In the genomic region with DNA sequence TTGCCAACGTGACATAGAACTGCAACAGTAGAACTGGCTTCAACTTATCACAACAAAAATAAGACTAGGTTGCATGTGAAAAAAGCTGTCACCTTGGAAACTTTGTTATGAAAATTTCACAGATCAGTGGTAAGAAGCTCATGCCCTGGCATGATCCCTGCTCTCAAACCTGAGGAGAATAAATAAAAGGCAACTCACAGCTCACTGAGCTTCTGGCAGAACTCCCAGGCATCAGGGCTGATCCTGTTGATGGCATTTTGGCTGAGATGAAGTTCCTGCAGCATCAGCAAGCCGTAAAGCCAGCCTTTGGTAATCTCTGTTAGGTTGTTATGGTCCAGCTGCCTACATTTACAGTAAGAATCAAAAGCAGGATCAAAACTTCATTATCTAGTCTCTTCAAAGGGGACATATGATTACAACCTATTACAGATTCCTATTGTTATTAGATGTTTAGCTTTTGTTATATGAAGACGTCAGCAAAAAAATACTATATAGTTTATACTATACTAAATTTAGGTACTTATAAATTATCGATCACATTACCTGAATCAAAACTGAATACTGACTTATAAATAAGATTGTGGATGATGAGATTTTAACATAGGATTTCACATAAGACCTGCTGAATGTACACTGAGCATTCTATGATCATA, we compare ENCODE assay signal across 8 cellular contexts. TPM values are rescaled to one million over a fixed set of nuclear protein-coding genes. Genes with fewer than 3 reads are reported as not detected.
DNase-seq lines count a peak whose midpoint lies in the region; ATAC-seq and TF ChIP-seq lines count a peak whose summit lies in the region.
"Had no signal": no experiment of that assay in that cellular context is flagged by ENCODE, and none has a peak within 500 bp of the region (broad histone marks: within the 10 kb centered on the region; RNA-seq: fewer than 3 reads in every experiment).

No MANE protein-coding gene starts in this region.

- no peak for TF ChIP-seq POLR2A in adrenal gland (IDR thresholded peaks at IDR 0.05)

- H3K4me1 ChIP-seq in adrenal gland (replicated peaks in 1 of 2) = peaks cover 0 to 4% of the 10 kb centered on the region in 2 donors
- peaks cover 0 to 12% (median 6%) of the 10 kb centered on the region in 9 donors for H3K4me1 ChIP-seq in heart right ventricle

- H3K27me3 ChIP-seq in MG63 = no peaks in the 10 kb centered on the region
- H3K27me3 ChIP-seq in adrenal gland = no peaks in the 10 kb centered on the region
- no peaks in the 10 kb centered on the region for H3K27me3 ChIP-seq in heart right ventricle

- WGBS in adrenal gland, 4 donors = 58 to 65% (median 59%) methylated on average over 4 of the region's 4 CpGs
- WGBS in heart right ventricle, 2 donors = 52 to 57% methylated on average over 4 of the region's 4 CpGs

- H3K36me3 ChIP-seq in MG63 = peaks cover 76% of the 10 kb centered on the region
- H3K36me3 ChIP-seq in adrenal gland (replicated peaks in 1 of 2) = peaks cover 0 to 13% of the 10 kb centered on the region in 2 donors
- peaks cover 0 to 75% (median 41%) of the 10 kb centered on the region in 9 donors for H3K36me3 ChIP-seq in heart right ventricle

- DNase-seq in MG63 = peak; percentile 79
- DNase-seq in adrenal gland = peak in 6 of 7 donors; percentile 14 to 74 (median 22)
- peak; percentile 29 to 38 for DNase-seq in heart right ventricle
- peak; percentile 62 for DNase-seq in stromal cell of bone marrow (ENCODE audit: low read depth)
- DNase-seq in activated T-cell treated with anti-CD3 and anti-CD28 coated beads, Interleukin-2, amount 50 U/mL, for 48 hours = no peak
- DNase-seq in GM19240 (ENCODE audit: insufficient read length, low spot score) = no peak
- no peak for DNase-seq in SIG-M5 treated with dmso at 0.1 percent for 504 hours (lab: John Stamatoyannopoulos, UW; ENCODE audit: unreplicated experiment)

- intact Hi-C loops in adrenal gland (cut with DNase I) (no loop called here), heart right ventricle (cut with DNase I) (no loop called here)

- TF ChIP-seq CTCF in adrenal gland (IDR thresholded peaks at IDR 0.05) = no peak
- no peak for TF ChIP-seq CTCF in heart right ventricle (IDR thresholded peaks at IDR 0.05)

- H3K27ac ChIP-seq in adrenal gland (no peak overlapping the region), heart right ventricle (no peak overlapping the region)

- H3K4me3 ChIP-seq in MG63 = no peak overlapping the region
- no peak overlapping the region for H3K4me3 ChIP-seq in adrenal gland
- H3K4me3 ChIP-seq in heart right ventricle = no peak overlapping the region

- peak in 7 of 8 donors; percentile 61 to 88 (median 85) for ATAC-seq in heart right ventricle
- ATAC-seq: WTC11 had no signal

- no peaks in the 10 kb centered on the region for H3K9me3 ChIP-seq in MG63
- H3K9me3 ChIP-seq in adrenal gland (replicated peaks in 1 of 3) = no peaks in the 10 kb centered on the region
- H3K9me3 ChIP-seq in heart right ventricle = no peaks in the 10 kb centered on the region

RNA-seq across cellular contexts. Expression of gene LRIG3, which starts 32.0 kb away (rescaled TPM):
- total RNA-seq in MG63 (2014; rRNA removed; shearing (Covaris generic); ENCODE audit: low replicate concordance) = 20.9 and 28.5 TPM in 2 replicates
- 10 to 100 TPM in 1 of 8 donors, 1 to 10 TPM in 7; 1.8 to 11.8 (median 4.1) TPM for total RNA-seq in adrenal gland
- polyA plus RNA-seq in adrenal gland = 1 to 10 TPM; 1.1 to 2.6 (median 1.8) TPM
- total RNA-seq in heart right ventricle = 1 to 10 TPM; 3.0 to 8.5 (median 6.5) TPM
- polyA plus RNA-seq in heart right ventricle = 1 to 10 TPM; 1.8 to 3.5 TPM

Comparison
In these comparisons a context has a peak if more than half of its experiments do, and no peak if none do; other contexts are left out.
1. DNase-seq: peak in MG63 (single experiment), adrenal gland (6 of 7), heart right ventricle (2 of 2) and stromal cell of bone marrow (single experiment); none in activated T-cell treated with anti-CD3 and anti-CD28 coated beads, Interleukin-2, amount 50 U/mL, for 48 hours (0 of 2), GM19240 (single experiment) and SIG-M5 treated with dmso at 0.1 percent for 504 hours (single experiment).